In genomic region chr11:117316197-117316961, GRCh38 we compare ENCODE assay signal across 8 cellular contexts. TPM values are rescaled to one million over a fixed set of nuclear protein-coding genes. Genes with fewer than 3 reads are reported as not detected.
A peak's percentile ranks its signal among the peaks of the same experiment; 100 is the strongest.
DNase-seq lines count a peak whose midpoint lies in the region; ATAC-seq and TF ChIP-seq lines count a peak whose summit lies in the region.

Gene BACE1, minus strand, starts transcription at chr11:117316256. Its CDS starts 461 bp downstream, at chr11:117315795.

- H3K27me3 Mint-ChIP-seq in H9 (ENCODE audit: low read depth): peaks cover 7% of the 10 kb centered on the region
- H3K27me3 Mint-ChIP-seq in activated naive CD8-positive, alpha-beta T cell treated with anti-CD3 and anti-CD28 coated beads for 36 hours: peaks cover 39% of the 10 kb centered on the region
- H3K27me3 Mint-ChIP-seq in natural killer cell (ENCODE audit: low read depth in 2 of 2): peaks cover 38 to 39% of the 10 kb centered on the region in 2 donors

- no peak within 1 kb of the TSS for H3K18ac ChIP-seq in H9 (ENCODE audit: insufficient read length, low read depth, low read length)

- H3K79me1 ChIP-seq in H9 (ENCODE audit: insufficient read depth, low read depth, low read length, poor library complexity, severe bottlenecking): no peaks in the 10 kb centered on the region

- no peak within 1 kb of the TSS for H3K14ac ChIP-seq in H9 (ENCODE audit: insufficient read depth, low read length)

- H3K4me3 Mint-ChIP-seq in H9 (peak within 1 kb of the TSS; percentile 65 to 79), natural killer cell (peak within 1 kb of the TSS; percentile 70)
- H3K4me3 Mint-ChIP-seq in activated naive CD8-positive, alpha-beta T cell treated with anti-CD3 and anti-CD28 coated beads for 36 hours: peak within 1 kb of the TSS; percentile 73

- ATAC-seq in natural killer cell: peak in 2 of 3 donors; percentile 17 to 39
- no peak for ATAC-seq in HG02981 (IDR thresholded peaks at IDR 0.05; ENCODE audit: unreplicated experiment)
- ATAC-seq in HG02642 (IDR thresholded peaks at IDR 0.05; ENCODE audit: poor library complexity, unreplicated experiment): no peak

- H2BK15ac ChIP-seq in H9 (ENCODE audit: low read depth, low read length): no peak within 1 kb of the TSS

- H3K4ac ChIP-seq in H9 (ENCODE audit: low read depth, low read length): no peak within 1 kb of the TSS

- no CpG with 5 or more reads among the region's 29 CpGs for WGBS in H9 (ENCODE audit: extremely low coverage, insufficient read length, low lambda C conversion rate)

- no peaks in the 10 kb centered on the region for H3K9me3 ChIP-seq in H9 (ENCODE audit: control insufficient read depth, low read depth, low read length)

- no peak within 1 kb of the TSS for H4K91ac ChIP-seq in H9 (ENCODE audit: insufficient read length, low read depth, low read length)

- H3K56ac ChIP-seq in H9 (ENCODE audit: insufficient read length, low read depth, low read length): no peak within 1 kb of the TSS

- H3K4me2 ChIP-seq in H9 (ENCODE audit: insufficient read depth, insufficient read length, low read length): peak within 1 kb of the TSS; percentile 69

- DNase-seq in Ammon's horn (ENCODE audit: low spot score) (peak; percentile 95), H9 (peak; percentile 92), NCI-H524 treated with DMSO at 0.1 percent for 48 hours (lab: John Stamatoyannopoulos, UW) (peak; percentile 54), globus pallidus (ENCODE audit: low spot score) (peak; percentile 90), natural killer cell (no peak)
- no peak for DNase-seq in activated naive CD8-positive, alpha-beta T cell treated with anti-CD3 and anti-CD28 coated beads for 36 hours

- H3K36me3 Mint-ChIP-seq in H9 (ENCODE audit: insufficient read depth in 1 of 3, low read depth in 3 of 3) (no peaks in the 10 kb centered on the region), natural killer cell (no peaks in the 10 kb centered on the region)
- no peaks in the 10 kb centered on the region for H3K36me3 Mint-ChIP-seq in activated naive CD8-positive, alpha-beta T cell treated with anti-CD3 and anti-CD28 coated beads for 36 hours

- peaks cover 13 to 15% of the 10 kb centered on the region in 2 experiments for H3K4me1 Mint-ChIP-seq in H9
- H3K4me1 Mint-ChIP-seq in activated naive CD8-positive, alpha-beta T cell treated with anti-CD3 and anti-CD28 coated beads for 36 hours: peaks cover 5% of the 10 kb centered on the region
- H3K4me1 Mint-ChIP-seq in natural killer cell: peaks cover 0 to 6% of the 10 kb centered on the region in 2 donors

- no peak within 1 kb of the TSS for H3K27ac ChIP-seq in H9 (ENCODE audit: insufficient read length, low read depth, low read length)

- H4K5ac ChIP-seq in H9 (ENCODE audit: insufficient read length, low read depth, low read length): no peak within 1 kb of the TSS

- H3K79me2 ChIP-seq in H9 (ENCODE audit: insufficient read depth, low read length): no peaks in the 10 kb centered on the region

- H3T11ph ChIP-seq in H9 (ENCODE audit: low read length): no peak within 1 kb of the TSS

- H4K8ac ChIP-seq in H9 (replicated peaks; ENCODE audit: insufficient read length, low read depth, low read length): no peak within 1 kb of the TSS

- H3K9ac ChIP-seq in H9 (ENCODE audit: extremely low read depth, insufficient read length, low read length): peak within 1 kb of the TSS; percentile 23

- peak within 1 kb of the TSS; percentile 86 for H2AFZ ChIP-seq in H9 (ENCODE audit: low read length)

- H3K27me3 ChIP-seq in H9 (ENCODE audit: insufficient read depth, low read length): no peaks in the 10 kb centered on the region

- no peaks in the 10 kb centered on the region for H3K4me1 ChIP-seq in H9 (ENCODE audit: insufficient read depth, low read length)

- H3K9me3 Mint-ChIP-seq in H9 (no peaks in the 10 kb centered on the region), natural killer cell (no peaks in the 10 kb centered on the region)
- H3K9me3 Mint-ChIP-seq in activated naive CD8-positive, alpha-beta T cell treated with anti-CD3 and anti-CD28 coated beads for 36 hours: no peaks in the 10 kb centered on the region

- H3K23ac ChIP-seq in H9 (ENCODE audit: insufficient read length, low read depth, low read length): no peak within 1 kb of the TSS

- peak; percentile 58 for TF ChIP-seq CTCF in H9 (conservative IDR thresholded peaks at IDR 0.05)
- no peak for TF ChIP-seq CTCF in natural killer cell (IDR thresholded peaks at IDR 0.05)

- no peaks in the 10 kb centered on the region for H4K20me1 ChIP-seq in H9 (ENCODE audit: control insufficient read depth, insufficient read depth, insufficient read length)

- no peak within 1 kb of the TSS for H3K27ac Mint-ChIP-seq in H9
- H3K27ac Mint-ChIP-seq in activated naive CD8-positive, alpha-beta T cell treated with anti-CD3 and anti-CD28 coated beads for 36 hours: no peak within 1 kb of the TSS
- no peak within 1 kb of the TSS for H3K27ac Mint-ChIP-seq in natural killer cell

- H2BK120ac ChIP-seq in H9 (ENCODE audit: low read depth, low read length, poor library complexity, severe bottlenecking): no peak within 1 kb of the TSS

- H2BK12ac ChIP-seq in H9 (ENCODE audit: insufficient read length, low read depth, low read length): no peak within 1 kb of the TSS

- H2BK5ac ChIP-seq in H9 (ENCODE audit: insufficient read length, low read length): no peak within 1 kb of the TSS

- no peak within 1 kb of the TSS for H2BK20ac ChIP-seq in H9 (ENCODE audit: low read depth, low read length, poor library complexity, severe bottlenecking)

- peaks cover 10% of the 10 kb centered on the region for H3K23me2 ChIP-seq in H9 (ENCODE audit: insufficient read length, low read depth, low read length, poor library complexity, severe bottlenecking)

- intact Hi-C loops in natural killer cell (cut with micrococcal nuclease): no loop called here

- no peak within 1 kb of the TSS for H2AK5ac ChIP-seq in H9 (ENCODE audit: insufficient read length, low read length)

RNA-seq across cellular contexts. Expression of gene BACE1, which starts in this region (rescaled TPM):
- total RNA-seq in H9 (2021): 10.2 and 10.6 TPM in 2 replicates
- total RNA-seq in activated naive CD8-positive, alpha-beta T cell treated with anti-CD3 and anti-CD28 coated beads for 36 hours: 1 to 10 TPM in 1 of 2 experiments, under 1 TPM in 1; 0.90 to 1.2 TPM
- 1 to 10 TPM in 1 of 3 donors, under 1 TPM in 2; 0.21 to 1.1 (median 0.79) TPM for total RNA-seq in natural killer cell

Comparison
In these comparisons a context has a peak if more than half of its experiments do, and no peak if none do; other contexts are left out.
1. DNase-seq: peak in Ammon's horn (single experiment), H9 (single experiment), NCI-H524 treated with DMSO at 0.1 percent for 48 hours (single experiment) and globus pallidus (single experiment); none in activated naive CD8-positive, alpha-beta T cell treated with anti-CD3 and anti-CD28 coated beads for 36 hours (single experiment) and natural killer cell (single experiment).
2. ATAC-seq: peak in natural killer cell (2 of 3); none in HG02981 (single experiment) and HG02642 (single experiment).
3. Peak in every context shown above with its lines, with median percentiles within 50 percentile points of each other: H3K4me3 Mint-ChIP-seq.